9 cellular contexts compared by ENCODE assay signal in genomic region chr1:57784356-57784755, GRCh38.
"Had no signal": no experiment of that assay in that cellular context is flagged by ENCODE, and none has a peak within 500 bp of the region (broad histone marks: within the 10 kb centered on the region; RNA-seq: fewer than 3 reads in every experiment).

No MANE protein-coding gene starts in this region.

- H3K4me2 ChIP-seq: GM23338 had no signal

- DNase-seq: H9, HCEC 1CT, KBM-7 had no signal

- H2AFZ ChIP-seq: GM23338 had no signal

- H3K4me3 Mint-ChIP-seq: GM23338, H9 had no signal

- FAIRE-seq: H1, H54, HepG2 had no signal

- H3K4me3 ChIP-seq: GM23338 had no signal

- H3K36me3 Mint-ChIP-seq: IgD-negative memory B cell had no signal

- ATAC-seq: GM23338, HepG2 had no signal

- H3K4me1 Mint-ChIP-seq: IgD-negative memory B cell had no signal

- H3K9me3 Mint-ChIP-seq: GM23338, H9, IgD-negative memory B cell had no signal

- H3K27ac Mint-ChIP-seq: GM23338, H9, IgD-negative memory B cell had no signal

- H3K27ac ChIP-seq: HL-60 had no signal
